Comparison of ENCODE assay signal across 22 cellular contexts in genomic region chr7:64628721-64629120, GRCh38.
"Had no signal": no experiment of that assay in that cellular context is flagged by ENCODE, and none has a peak within 500 bp of the region (broad histone marks: within the 10 kb centered on the region; RNA-seq: fewer than 3 reads in every experiment).

No MANE protein-coding gene starts in this region.

- ATAC-seq: activated CD8-positive, alpha-beta memory T cell treated with anti-CD3 and anti-CD28 coated beads, Interleukin-2, amount 10 ng/mL, durations not matched to agents 7 days and 5 days; T-helper 17 cell had no signal

- H3K27ac ChIP-seq: SK-N-MC had no signal

- DNase-seq: activated B cell treated with CpG ODN at 0.5 μM for 24 hours; activated CD4-positive, alpha-beta T cell treated with anti-CD3 and anti-CD28 coated beads for 1 hour; activated CD4-positive, alpha-beta T cell treated with anti-CD3 and anti-CD28 coated beads, Interleukin-2, amount 10 ng/mL, durations not matched to agents 24 days and 14 days; activated CD4-positive, alpha-beta T cell treated with anti-CD3 and anti-CD28 coated beads, Interleukin-2, amount 50 U/mL, for 48 hours; activated CD8-positive, alpha-beta memory T cell treated with anti-CD3 and anti-CD28 coated beads, Interleukin-2, amount 10 ng/mL, durations not matched to agents 7 days and 5 days; activated effector memory CD4-positive, alpha-beta T cell treated with Interleukin-2 at 50 U/mL for 16 hours; activated naive CD4-positive, alpha-beta T cell; activated T-cell treated with anti-CD3 and anti-CD28 coated beads, Interleukin-2, amount 50 U/mL, for 24 hours; aorta; KG1; NCI-H1092; NCI-H1417 treated with DMSO at 0.1 percent for 48 hours; NCI-H1694; NCI-H2029; NCI-H2107; NCI-H2171 treated with DMSO at 0.1 percent for 48 hours; NCI-H226; NCI-H526; NCI-H82; T-helper 17 cell; T-helper 9 cell had no signal

- H3K4me3 ChIP-seq: SK-N-MC had no signal
